ENCODE assay signal across 1 cellular context in the genomic region with DNA sequence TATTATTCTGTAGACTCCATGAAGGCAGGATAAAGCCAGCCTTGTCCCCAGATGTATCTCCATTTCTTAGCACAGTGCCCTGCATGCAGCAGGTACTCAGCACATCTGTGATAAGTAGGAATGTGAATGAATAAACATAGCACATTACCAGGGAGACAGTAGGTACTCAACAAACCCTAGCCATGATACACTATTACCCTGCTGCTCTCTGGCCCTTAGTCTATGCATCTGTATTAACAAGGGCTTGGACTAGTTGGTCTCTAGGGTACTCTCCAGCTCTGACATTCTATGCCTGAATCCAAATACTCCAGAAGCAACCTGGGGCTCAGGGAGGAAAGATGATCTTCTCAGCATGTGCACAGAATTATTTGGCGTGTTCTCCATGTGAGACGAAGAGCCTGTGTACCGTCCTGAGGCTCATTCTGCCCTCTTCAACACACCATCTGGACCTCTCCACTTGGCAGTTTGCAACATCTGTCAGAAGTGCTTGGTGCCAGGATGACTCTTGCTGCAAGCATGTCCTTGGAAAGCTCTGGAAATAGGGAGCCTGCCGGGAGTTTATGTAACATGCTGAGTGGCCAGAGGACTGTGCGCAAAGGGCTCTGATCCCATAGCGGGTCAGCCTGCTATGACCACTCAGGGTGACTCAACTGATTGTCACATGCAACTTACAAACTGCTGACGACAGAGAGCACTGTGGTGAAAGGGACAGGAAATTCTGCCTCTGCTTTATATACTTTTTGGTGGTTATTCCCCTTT.
A peak's percentile ranks its signal among the peaks of the same experiment; 100 is the strongest.
TF ChIP-seq lines count a peak whose summit lies in the region.

No MANE protein-coding gene starts in this region.

TF ChIP-seq in K562, 482 proteins besides CTCF, POLR2A, EP300 and RAD21 (continued from another document and continues in another):
- TF ChIP-seq, protein P1, sequence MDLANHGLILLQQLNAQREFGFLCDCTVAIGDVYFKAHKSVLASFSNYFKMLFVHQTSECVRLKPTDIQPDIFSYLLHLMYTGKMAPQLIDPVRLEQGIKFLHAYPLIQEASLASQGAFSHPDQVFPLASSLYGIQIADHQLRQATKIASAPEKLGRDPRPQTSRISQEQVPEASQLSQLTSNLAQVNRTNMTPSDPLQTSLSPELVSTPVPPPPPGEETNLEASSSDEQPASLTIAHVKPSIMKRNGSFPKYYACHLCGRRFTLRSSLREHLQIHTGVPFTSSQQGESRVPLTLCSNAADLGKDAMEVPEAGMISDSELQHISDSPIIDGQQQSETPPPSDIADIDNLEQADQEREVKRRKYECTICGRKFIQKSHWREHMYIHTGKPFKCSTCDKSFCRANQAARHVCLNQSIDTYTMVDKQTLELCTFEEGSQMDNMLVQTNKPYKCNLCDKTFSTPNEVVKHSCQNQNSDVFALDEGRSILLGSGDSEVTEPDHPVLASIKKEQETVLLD (IDR thresholded peaks at IDR 0.05), result no peak
- no peak for TF ChIP-seq SIX5 (IDR thresholded peaks at IDR 0.05; ENCODE audit: borderline replicate concordance in 1 of 2, insufficient read depth in 1 of 2, low read depth in 1 of 2, low read length in 2 of 2)
- no peak for TF ChIP-seq MTF1 (CRISPR knock-in tag; IDR thresholded peaks at IDR 0.05; ENCODE audit: borderline replicate concordance)
- no peak for TF ChIP-seq ZNF384 (IDR thresholded peaks at IDR 0.05; ENCODE audit: low read depth, low read length)
- TF ChIP-seq, protein P2, sequence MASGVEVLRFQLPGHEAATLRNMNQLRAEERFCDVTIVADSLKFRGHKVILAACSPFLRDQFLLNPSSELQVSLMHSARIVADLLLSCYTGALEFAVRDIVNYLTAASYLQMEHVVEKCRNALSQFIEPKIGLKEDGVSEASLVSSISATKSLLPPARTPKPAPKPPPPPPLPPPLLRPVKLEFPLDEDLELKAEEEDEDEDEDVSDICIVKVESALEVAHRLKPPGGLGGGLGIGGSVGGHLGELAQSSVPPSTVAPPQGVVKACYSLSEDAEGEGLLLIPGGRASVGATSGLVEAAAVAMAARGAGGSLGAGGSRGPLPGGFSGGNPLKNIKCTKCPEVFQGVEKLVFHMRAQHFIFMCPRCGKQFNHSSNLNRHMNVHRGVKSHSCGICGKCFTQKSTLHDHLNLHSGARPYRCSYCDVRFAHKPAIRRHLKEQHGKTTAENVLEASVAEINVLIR (CRISPR knock-in tag; IDR thresholded peaks at IDR 0.05), result 0 out of 2 replicates have a peak, but pooled peaks have one; percentile 19
- TF ChIP-seq, protein P3, sequence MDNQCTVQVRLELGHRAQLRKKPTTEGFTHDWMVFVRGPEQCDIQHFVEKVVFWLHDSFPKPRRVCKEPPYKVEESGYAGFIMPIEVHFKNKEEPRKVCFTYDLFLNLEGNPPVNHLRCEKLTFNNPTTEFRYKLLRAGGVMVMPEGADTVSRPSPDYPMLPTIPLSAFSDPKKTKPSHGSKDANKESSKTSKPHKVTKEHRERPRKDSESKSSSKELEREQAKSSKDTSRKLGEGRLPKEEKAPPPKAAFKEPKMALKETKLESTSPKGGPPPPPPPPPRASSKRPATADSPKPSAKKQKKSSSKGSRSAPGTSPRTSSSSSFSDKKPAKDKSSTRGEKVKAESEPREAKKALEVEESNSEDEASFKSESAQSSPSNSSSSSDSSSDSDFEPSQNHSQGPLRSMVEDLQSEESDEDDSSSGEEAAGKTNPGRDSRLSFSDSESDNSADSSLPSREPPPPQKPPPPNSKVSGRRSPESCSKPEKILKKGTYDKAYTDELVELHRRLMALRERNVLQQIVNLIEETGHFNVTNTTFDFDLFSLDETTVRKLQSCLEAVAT (IDR thresholded peaks at IDR 0.05), result no peak
- TF ChIP-seq, protein P4, sequence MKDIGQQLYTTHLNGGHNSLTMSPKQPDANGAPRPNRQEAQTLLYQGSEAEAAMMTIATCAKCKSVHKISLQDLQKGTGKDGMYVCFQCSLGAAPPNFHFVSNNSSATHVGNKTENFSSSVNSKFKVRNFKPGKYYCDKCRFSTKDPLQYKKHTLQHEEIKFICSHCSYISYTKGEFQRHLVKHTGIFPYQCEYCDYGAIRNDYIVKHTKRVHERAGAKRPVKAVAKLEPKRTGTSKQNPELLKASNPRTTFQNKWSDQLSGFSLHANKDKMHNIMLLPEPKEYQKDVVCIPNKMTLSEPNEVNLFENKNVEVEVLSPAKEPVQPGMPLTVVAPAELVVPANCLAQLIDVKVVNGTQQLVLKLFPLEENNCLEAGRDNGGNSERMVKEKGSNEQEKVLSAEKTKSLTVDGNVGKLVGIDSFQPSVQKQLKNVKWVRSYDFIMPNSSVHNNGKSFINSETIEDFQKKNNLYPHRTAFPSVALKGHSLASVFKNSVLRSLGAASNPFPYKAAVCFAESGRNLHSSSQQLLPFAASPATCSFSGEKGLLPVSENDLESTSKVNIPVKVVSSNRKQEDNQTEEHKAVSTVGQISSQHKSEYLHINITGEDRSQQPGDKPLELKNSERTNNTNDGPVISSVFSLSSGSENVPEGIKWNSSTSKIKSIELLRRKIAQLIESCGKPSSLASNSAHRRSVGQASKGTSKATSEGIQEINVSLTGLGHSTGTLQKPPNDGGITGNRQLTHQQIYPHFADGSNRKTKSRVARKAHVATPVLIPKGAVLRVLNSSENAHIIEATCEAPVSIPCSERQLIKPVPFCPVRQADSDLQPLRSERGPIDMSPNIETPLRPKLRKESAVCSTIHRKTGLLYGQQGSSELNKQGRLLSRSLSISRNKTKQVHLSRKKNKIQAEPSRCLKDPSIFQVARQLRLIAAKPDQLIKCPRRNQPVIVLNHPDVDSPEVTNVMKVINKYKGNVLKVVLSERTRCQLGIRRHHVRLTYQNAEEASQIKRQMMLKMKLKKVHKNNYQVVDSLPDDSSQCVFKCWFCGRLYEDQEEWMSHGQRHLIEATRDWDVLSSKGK (CRISPR knock-in tag; IDR thresholded peaks at IDR 0.05), result no peak
- no peak for TF ChIP-seq SMAD2 (IDR thresholded peaks at IDR 0.05; ENCODE audit: low read depth, low read length)
- no peak for TF ChIP-seq HDGF (IDR thresholded peaks at IDR 0.05)
- TF ChIP-seq ZNF695 (CRISPR knock-in tag; IDR thresholded peaks at IDR 0.05), result no peak
- no peak for TF ChIP-seq HDAC3 (IDR thresholded peaks at IDR 0.05; ENCODE audit: borderline replicate concordance, partially characterized antibody)
- TF ChIP-seq ZNF79 (CRISPR knock-in tag; IDR thresholded peaks at IDR 0.05; ENCODE audit: low read depth), result no peak
- TF ChIP-seq PURB (CRISPR knock-in tag; IDR thresholded peaks at IDR 0.05; ENCODE audit: low read depth), result no peak
- peak; percentile 52; the same call in 1 of the 2 replicates for TF ChIP-seq ZNF766 (CRISPR knock-in tag; conservative IDR thresholded peaks at IDR 0.05)
- TF ChIP-seq FOSL1 (tag; conservative IDR thresholded peaks at IDR 0.05), result peak; percentile 91
- TF ChIP-seq RNF2 (IDR thresholded peaks at IDR 0.05), result no peak
- no peak for TF ChIP-seq HNRNPL (IDR thresholded peaks at IDR 0.05; ENCODE audit: low read depth, low read length)
- TF ChIP-seq E2F3 (CRISPR knock-in tag; IDR thresholded peaks at IDR 0.05), result no peak
- TF ChIP-seq, protein P5, sequence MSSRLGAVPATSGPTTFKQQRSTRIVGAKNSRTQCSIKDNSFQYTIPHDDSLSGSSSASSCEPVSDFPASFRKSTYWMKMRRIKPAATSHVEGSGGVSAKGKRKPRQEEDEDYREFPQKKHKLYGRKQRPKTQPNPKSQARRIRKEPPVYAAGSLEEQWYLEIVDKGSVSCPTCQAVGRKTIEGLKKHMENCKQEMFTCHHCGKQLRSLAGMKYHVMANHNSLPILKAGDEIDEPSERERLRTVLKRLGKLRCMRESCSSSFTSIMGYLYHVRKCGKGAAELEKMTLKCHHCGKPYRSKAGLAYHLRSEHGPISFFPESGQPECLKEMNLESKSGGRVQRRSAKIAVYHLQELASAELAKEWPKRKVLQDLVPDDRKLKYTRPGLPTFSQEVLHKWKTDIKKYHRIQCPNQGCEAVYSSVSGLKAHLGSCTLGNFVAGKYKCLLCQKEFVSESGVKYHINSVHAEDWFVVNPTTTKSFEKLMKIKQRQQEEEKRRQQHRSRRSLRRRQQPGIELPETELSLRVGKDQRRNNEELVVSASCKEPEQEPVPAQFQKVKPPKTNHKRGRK (tag; IDR thresholded peaks at IDR 0.05), result no peak
- TF ChIP-seq ZNF699 (CRISPR knock-in tag; IDR thresholded peaks at IDR 0.05; ENCODE audit: insufficient replicate concordance), result no peak
- TF ChIP-seq ILF3 (IDR thresholded peaks at IDR 0.05; ENCODE audit: borderline replicate concordance), result no peak
- TF ChIP-seq TCFL5 (CRISPR knock-in tag; conservative IDR thresholded peaks at IDR 0.05), result no peak
- peak; percentile 22; the same call in 1 of the 2 replicates for TF ChIP-seq POLR2H (tag; IDR thresholded peaks at IDR 0.05; ENCODE audit: low read depth)
- TF ChIP-seq, protein P6, sequence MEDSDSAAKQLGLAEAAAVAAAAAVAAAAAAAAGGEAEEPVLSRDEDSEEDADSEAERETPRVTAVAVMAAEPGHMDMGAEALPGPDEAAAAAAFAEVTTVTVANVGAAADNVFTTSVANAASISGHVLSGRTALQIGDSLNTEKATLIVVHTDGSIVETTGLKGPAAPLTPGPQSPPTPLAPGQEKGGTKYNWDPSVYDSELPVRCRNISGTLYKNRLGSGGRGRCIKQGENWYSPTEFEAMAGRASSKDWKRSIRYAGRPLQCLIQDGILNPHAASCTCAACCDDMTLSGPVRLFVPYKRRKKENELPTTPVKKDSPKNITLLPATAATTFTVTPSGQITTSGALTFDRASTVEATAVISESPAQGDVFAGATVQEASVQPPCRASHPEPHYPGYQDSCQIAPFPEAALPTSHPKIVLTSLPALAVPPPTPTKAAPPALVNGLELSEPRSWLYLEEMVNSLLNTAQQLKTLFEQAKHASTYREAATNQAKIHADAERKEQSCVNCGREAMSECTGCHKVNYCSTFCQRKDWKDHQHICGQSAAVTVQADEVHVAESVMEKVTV (CRISPR knock-in tag; IDR thresholded peaks at IDR 0.05), result no peak
- no peak for TF ChIP-seq DPF2 (IDR thresholded peaks at IDR 0.05)
- no peak for TF ChIP-seq ZFPM2 (CRISPR knock-in tag; IDR thresholded peaks at IDR 0.05)
- TF ChIP-seq JUND (IDR thresholded peaks at IDR 0.05; ENCODE audit: borderline replicate concordance, low read depth, low read length), result peak; percentile 81
- TF ChIP-seq JUND (tag; IDR thresholded peaks at IDR 0.05; ENCODE audit: borderline replicate concordance, low read depth, low read length), result peak; percentile 45; the same call in 1 of the 3 replicates
- TF ChIP-seq, protein P7, sequence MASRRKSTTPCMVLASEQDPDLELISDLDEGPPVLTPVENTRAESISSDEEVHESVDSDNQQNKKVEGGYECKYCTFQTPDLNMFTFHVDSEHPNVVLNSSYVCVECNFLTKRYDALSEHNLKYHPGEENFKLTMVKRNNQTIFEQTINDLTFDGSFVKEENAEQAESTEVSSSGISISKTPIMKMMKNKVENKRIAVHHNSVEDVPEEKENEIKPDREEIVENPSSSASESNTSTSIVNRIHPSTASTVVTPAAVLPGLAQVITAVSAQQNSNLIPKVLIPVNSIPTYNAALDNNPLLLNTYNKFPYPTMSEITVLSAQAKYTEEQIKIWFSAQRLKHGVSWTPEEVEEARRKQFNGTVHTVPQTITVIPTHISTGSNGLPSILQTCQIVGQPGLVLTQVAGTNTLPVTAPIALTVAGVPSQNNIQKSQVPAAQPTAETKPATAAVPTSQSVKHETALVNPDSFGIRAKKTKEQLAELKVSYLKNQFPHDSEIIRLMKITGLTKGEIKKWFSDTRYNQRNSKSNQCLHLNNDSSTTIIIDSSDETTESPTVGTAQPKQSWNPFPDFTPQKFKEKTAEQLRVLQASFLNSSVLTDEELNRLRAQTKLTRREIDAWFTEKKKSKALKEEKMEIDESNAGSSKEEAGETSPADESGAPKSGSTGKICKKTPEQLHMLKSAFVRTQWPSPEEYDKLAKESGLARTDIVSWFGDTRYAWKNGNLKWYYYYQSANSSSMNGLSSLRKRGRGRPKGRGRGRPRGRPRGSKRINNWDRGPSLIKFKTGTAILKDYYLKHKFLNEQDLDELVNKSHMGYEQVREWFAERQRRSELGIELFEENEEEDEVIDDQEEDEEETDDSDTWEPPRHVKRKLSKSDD (conservative IDR thresholded peaks at IDR 0.05; ENCODE audit: low read length), result no peak
- no peak for TF ChIP-seq NR2C1 (IDR thresholded peaks at IDR 0.05)
- TF ChIP-seq NR2C1 (tag; IDR thresholded peaks at IDR 0.05), result no peak
- TF ChIP-seq COPS2 (conservative IDR thresholded peaks at IDR 0.05), result no peak
- no peak for TF ChIP-seq TRIM28 (IDR thresholded peaks at IDR 0.05)
- no peak for TF ChIP-seq HDAC8 (tag; IDR thresholded peaks at IDR 0.05)
- TF ChIP-seq IFI16 (CRISPR knock-in tag; IDR thresholded peaks at IDR 0.05), result no peak
- TF ChIP-seq MTA1 (IDR thresholded peaks at IDR 0.05; ENCODE audit: borderline replicate concordance), result no peak
- TF ChIP-seq, protein P8, sequence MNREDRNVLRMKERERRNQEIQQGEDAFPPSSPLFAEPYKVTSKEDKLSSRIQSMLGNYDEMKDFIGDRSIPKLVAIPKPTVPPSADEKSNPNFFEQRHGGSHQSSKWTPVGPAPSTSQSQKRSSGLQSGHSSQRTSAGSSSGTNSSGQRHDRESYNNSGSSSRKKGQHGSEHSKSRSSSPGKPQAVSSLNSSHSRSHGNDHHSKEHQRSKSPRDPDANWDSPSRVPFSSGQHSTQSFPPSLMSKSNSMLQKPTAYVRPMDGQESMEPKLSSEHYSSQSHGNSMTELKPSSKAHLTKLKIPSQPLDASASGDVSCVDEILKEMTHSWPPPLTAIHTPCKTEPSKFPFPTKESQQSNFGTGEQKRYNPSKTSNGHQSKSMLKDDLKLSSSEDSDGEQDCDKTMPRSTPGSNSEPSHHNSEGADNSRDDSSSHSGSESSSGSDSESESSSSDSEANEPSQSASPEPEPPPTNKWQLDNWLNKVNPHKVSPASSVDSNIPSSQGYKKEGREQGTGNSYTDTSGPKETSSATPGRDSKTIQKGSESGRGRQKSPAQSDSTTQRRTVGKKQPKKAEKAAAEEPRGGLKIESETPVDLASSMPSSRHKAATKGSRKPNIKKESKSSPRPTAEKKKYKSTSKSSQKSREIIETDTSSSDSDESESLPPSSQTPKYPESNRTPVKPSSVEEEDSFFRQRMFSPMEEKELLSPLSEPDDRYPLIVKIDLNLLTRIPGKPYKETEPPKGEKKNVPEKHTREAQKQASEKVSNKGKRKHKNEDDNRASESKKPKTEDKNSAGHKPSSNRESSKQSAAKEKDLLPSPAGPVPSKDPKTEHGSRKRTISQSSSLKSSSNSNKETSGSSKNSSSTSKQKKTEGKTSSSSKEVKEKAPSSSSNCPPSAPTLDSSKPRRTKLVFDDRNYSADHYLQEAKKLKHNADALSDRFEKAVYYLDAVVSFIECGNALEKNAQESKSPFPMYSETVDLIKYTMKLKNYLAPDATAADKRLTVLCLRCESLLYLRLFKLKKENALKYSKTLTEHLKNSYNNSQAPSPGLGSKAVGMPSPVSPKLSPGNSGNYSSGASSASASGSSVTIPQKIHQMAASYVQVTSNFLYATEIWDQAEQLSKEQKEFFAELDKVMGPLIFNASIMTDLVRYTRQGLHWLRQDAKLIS (CRISPR knock-in tag; IDR thresholded peaks at IDR 0.05), result no peak
- no peak for TF ChIP-seq CEBPG (CRISPR knock-in tag; IDR thresholded peaks at IDR 0.05)
- peak in 1 of 2 experiments; percentile 26; a peak in 1 of 4 replicates for TF ChIP-seq CEBPG (tag; conservative IDR thresholded peaks at IDR 0.05 in 1 of 2, IDR thresholded peaks at IDR 0.05 in 1 of 2)
- TF ChIP-seq ZNF311 (CRISPR knock-in tag; IDR thresholded peaks at IDR 0.05), result no peak
- TF ChIP-seq NR2F6 (CRISPR knock-in tag; IDR thresholded peaks at IDR 0.05), result no peak
- no peak for TF ChIP-seq CBFB (CRISPR knock-in tag; IDR thresholded peaks at IDR 0.05)
- TF ChIP-seq ZNF696 (CRISPR knock-in tag; conservative IDR thresholded peaks at IDR 0.05), result no peak
- no peak for TF ChIP-seq PHTF2 (CRISPR knock-in tag; IDR thresholded peaks at IDR 0.05)
- TF ChIP-seq ZNF780A (CRISPR knock-in tag; IDR thresholded peaks at IDR 0.05), result no peak
- peak; percentile 65; the same call in 1 of the 2 replicates for TF ChIP-seq L3MBTL2 (IDR thresholded peaks at IDR 0.05)
